8 cellular contexts compared by ENCODE assay signal in the genomic region with DNA sequence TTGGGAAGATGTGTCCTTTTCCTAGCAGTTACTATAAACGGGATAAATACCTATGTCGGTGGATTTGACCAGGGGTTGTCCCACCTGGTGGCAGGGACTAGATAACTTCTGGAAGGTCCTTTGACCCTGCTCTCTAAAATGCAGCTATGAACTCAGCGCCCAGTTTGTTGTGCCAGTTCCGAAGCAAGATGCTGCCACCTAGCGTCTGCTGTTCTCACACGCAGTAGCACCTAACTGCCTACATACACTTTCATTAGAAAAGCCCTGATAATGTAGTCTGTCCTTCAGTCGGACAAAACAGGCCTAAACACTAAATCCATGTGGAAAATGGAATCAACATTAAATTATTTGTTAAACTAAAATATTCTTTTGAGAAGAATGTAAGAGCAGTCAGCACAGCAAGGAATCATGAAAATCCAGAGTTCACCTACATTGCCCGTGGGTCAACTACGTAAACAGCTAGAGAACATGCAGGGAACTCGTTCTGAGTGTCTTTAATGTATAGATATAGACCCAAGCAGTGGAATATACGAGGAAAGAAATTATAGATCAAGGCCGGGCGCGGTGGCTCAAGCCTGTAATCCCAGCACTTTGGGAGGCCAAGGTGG. TPM values are rescaled to one million over a fixed set of nuclear protein-coding genes. Genes with fewer than 3 reads are reported as not detected.
A peak's percentile ranks its signal among the peaks of the same experiment; 100 is the strongest.
DNase-seq lines count a peak whose midpoint lies in the region; ATAC-seq and TF ChIP-seq lines count a peak whose summit lies in the region.

No MANE protein-coding gene starts in this region.

- peak overlapping the region; percentile 29 for H3K27ac Mint-ChIP-seq in activated T-helper 17 cell treated with anti-CD3 and anti-CD28 coated beads, Interleukin-2, amount 50 U/mL, for 72 hours

- H3K36me3 ChIP-seq in MG63 (no peaks in the 10 kb centered on the region), gastroesophageal sphincter (peaks cover 0 to 32% of the 10 kb centered on the region in 2 donors), osteoblast (ENCODE audit: insufficient read depth, low read length) (no peaks in the 10 kb centered on the region), thoracic aorta (no peaks in the 10 kb centered on the region)

- WGBS in gastroesophageal sphincter (ENCODE audit: low coverage in 1 of 2), 2 donors = 39 to 40% methylated on average over 13 to 14 of the region's 14 CpGs

- TF ChIP-seq POLR2A in gastroesophageal sphincter (IDR thresholded peaks at IDR 0.05) = no peak

- peaks cover 14% of the 10 kb centered on the region for H3K36me3 Mint-ChIP-seq in activated T-helper 17 cell treated with anti-CD3 and anti-CD28 coated beads, Interleukin-2, amount 50 U/mL, for 72 hours (ENCODE audit: low read depth)

- no peaks in the 10 kb centered on the region for H3K27me3 Mint-ChIP-seq in activated T-helper 17 cell treated with anti-CD3 and anti-CD28 coated beads, Interleukin-2, amount 50 U/mL, for 72 hours

- TF ChIP-seq EP300 in gastroesophageal sphincter (IDR thresholded peaks at IDR 0.05) = no peak

- no peak overlapping the region for H2AFZ ChIP-seq in osteoblast (ENCODE audit: low read length)

- H3K4me3 ChIP-seq in MG63 (no peak overlapping the region), gastroesophageal sphincter (no peak overlapping the region), osteoblast (ENCODE audit: insufficient read depth, low read length) (no peak overlapping the region), thoracic aorta (no peak overlapping the region)

- peak; percentile 78 for ATAC-seq in activated T-helper 17 cell treated with anti-CD3 and anti-CD28 coated beads, Interleukin-2, amount 50 U/mL, for 72 hours (replicated peaks)
- ATAC-seq in gastroesophageal sphincter (no peak), thoracic aorta (ENCODE audit: insufficient number of reproducible peaks, low FRiP score, low read depth) (peak; percentile 56), HG02763 (IDR thresholded peaks at IDR 0.05; ENCODE audit: unreplicated experiment) (no peak)

- H3K79me2 ChIP-seq in osteoblast (ENCODE audit: insufficient read depth, low read length) = no peaks in the 10 kb centered on the region

- TF ChIP-seq CTCF in gastroesophageal sphincter (IDR thresholded peaks at IDR 0.05) (peak; percentile 58 to 78 (median 62)), osteoblast (IDR thresholded peaks at IDR 0.05; ENCODE audit: extremely low read depth, low read depth, low read length) (peak; percentile 95), thoracic aorta (IDR thresholded peaks at IDR 0.05) (peak; percentile 65)

- no peaks in the 10 kb centered on the region for H4K20me1 ChIP-seq in osteoblast (ENCODE audit: insufficient read depth, low read length)

- no peaks in the 10 kb centered on the region for H3K4me1 Mint-ChIP-seq in activated T-helper 17 cell treated with anti-CD3 and anti-CD28 coated beads, Interleukin-2, amount 50 U/mL, for 72 hours

- H3K9me3 ChIP-seq in MG63 (no peaks in the 10 kb centered on the region), gastroesophageal sphincter (no peaks in the 10 kb centered on the region), osteoblast (ENCODE audit: low read depth, low read length) (no peaks in the 10 kb centered on the region), thoracic aorta (no peaks in the 10 kb centered on the region)

- H3K4me1 ChIP-seq in gastroesophageal sphincter (no peaks in the 10 kb centered on the region), osteoblast (ENCODE audit: insufficient read depth, low read length) (peaks cover 6% of the 10 kb centered on the region), thoracic aorta (ENCODE audit: control insufficient read depth in 1 of 2, low read depth in 2 of 2) (no peaks in the 10 kb centered on the region)

- no peak overlapping the region for H3K4me2 ChIP-seq in osteoblast (ENCODE audit: insufficient read depth, low read length)

- H3K27ac ChIP-seq in gastroesophageal sphincter (no peak overlapping the region), osteoblast (ENCODE audit: low read depth, low read length) (no peak overlapping the region), thoracic aorta (no peak overlapping the region)

- H3K4me3 Mint-ChIP-seq in activated T-helper 17 cell treated with anti-CD3 and anti-CD28 coated beads, Interleukin-2, amount 50 U/mL, for 72 hours = no peak overlapping the region

- peak; percentile 74 for DNase-seq in GM03348 (ENCODE audit: low spot score)
- peak; percentile 52 for DNase-seq in MG63
- DNase-seq in SHP77 (lab: John Stamatoyannopoulos, UW) = peak; percentile 31 to 68
- no peak for DNase-seq in osteoblast (ENCODE audit: insufficient read length, low spot score, missing footprints)
- peak; percentile 18 for DNase-seq in thoracic aorta (ENCODE audit: low spot score)

- H3K9me3 Mint-ChIP-seq in activated T-helper 17 cell treated with anti-CD3 and anti-CD28 coated beads, Interleukin-2, amount 50 U/mL, for 72 hours = no peaks in the 10 kb centered on the region

- H3K27me3 ChIP-seq in MG63 = no peaks in the 10 kb centered on the region
- H3K27me3 ChIP-seq in gastroesophageal sphincter = no peaks in the 10 kb centered on the region
- no peaks in the 10 kb centered on the region for H3K27me3 ChIP-seq in osteoblast (ENCODE audit: insufficient read depth, low read length)
- H3K27me3 ChIP-seq in thoracic aorta (replicated peaks; ENCODE audit: insufficient read depth) = no peaks in the 10 kb centered on the region

RNA-seq across cellular contexts. Expression of a gene that starts 51.1 kb away (rescaled TPM):
- total RNA-seq in MG63 (2014; rRNA removed; shearing (Covaris generic); ENCODE audit: low replicate concordance) = 9.5 and 13.8 TPM in 2 replicates
- total RNA-seq in activated T-helper 17 cell treated with anti-CD3 and anti-CD28 coated beads, Interleukin-2, amount 50 U/mL, for 72 hours = 10 to 100 TPM; 39.4 to 46.3 TPM
- total RNA-seq in gastroesophageal sphincter (1 to 10 TPM; 2.2 to 5.4 (median 3.0) TPM), osteoblast (13.8 and 16.3 TPM in 2 replicates), thoracic aorta (1 to 10 TPM; 2.2 to 2.7 TPM)

Comparison
In these comparisons a context has a peak if more than half of its experiments do, and no peak if none do; other contexts are left out.
1. ATAC-seq: peak in activated T-helper 17 cell treated with anti-CD3 and anti-CD28 coated beads, Interleukin-2, amount 50 U/mL, for 72 hours (single experiment) and thoracic aorta (single experiment); none in gastroesophageal sphincter (single experiment) and HG02763 (single experiment).
2. Peak in every context shown above with its lines, with median percentiles within 50 percentile points of each other: CTCF ChIP-seq.